Comparison of ENCODE assay signal across 1 cellular context in the genomic region with DNA sequence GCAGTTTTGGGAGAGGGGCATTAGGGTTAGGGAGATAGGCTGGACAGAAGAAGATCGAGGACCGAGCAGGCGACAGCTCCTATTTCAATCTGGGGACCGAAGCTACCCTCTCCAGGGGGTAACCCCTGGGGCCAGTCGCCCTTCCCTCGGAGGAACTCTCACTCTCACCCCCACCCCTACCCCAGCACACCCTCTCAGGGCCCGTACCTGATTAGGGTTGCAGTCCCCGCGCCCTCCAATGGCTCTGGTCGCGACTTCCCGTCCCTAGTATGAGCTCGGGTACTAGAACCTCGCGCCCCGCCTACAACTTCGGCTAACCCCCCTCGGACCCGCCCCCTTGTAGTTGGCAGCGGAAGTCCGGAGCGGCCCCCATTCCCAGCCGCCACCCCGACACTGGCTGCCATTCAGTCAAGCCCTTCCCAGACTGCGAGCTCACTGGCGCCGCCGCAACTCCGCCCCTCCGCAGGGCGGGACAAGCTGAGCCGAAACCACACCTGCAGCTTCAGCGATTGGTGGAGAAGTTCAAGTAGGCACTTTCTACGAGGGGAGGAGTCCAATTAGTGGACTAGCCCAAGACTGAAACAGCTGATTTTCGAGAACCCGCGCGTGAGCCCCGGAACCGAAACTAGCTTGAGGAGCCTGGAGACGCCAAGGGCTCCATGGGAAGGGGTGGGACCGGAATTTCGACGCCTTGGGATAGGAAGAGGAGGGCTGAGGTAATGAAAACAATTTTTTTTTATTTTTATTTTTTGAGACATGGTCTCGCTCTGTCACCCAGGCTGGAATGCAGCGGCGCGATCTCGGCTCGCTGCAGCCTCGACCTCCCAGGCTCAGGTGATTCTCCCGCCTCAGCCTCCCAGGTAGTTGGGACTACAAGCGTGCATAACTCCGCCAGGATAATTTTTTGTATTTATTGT.
TF ChIP-seq lines count a peak whose summit lies in the region.

STAT2 (minus strand) TSS at position 257 of the 917 bp plus-strand sequence. CDS start 3,536 bp downstream, outside the sequence.

TF ChIP-seq in SK-N-SH, 30 proteins besides CTCF, POLR2A, EP300 and RAD21 (continued from another document):
- TF ChIP-seq, protein P1, sequence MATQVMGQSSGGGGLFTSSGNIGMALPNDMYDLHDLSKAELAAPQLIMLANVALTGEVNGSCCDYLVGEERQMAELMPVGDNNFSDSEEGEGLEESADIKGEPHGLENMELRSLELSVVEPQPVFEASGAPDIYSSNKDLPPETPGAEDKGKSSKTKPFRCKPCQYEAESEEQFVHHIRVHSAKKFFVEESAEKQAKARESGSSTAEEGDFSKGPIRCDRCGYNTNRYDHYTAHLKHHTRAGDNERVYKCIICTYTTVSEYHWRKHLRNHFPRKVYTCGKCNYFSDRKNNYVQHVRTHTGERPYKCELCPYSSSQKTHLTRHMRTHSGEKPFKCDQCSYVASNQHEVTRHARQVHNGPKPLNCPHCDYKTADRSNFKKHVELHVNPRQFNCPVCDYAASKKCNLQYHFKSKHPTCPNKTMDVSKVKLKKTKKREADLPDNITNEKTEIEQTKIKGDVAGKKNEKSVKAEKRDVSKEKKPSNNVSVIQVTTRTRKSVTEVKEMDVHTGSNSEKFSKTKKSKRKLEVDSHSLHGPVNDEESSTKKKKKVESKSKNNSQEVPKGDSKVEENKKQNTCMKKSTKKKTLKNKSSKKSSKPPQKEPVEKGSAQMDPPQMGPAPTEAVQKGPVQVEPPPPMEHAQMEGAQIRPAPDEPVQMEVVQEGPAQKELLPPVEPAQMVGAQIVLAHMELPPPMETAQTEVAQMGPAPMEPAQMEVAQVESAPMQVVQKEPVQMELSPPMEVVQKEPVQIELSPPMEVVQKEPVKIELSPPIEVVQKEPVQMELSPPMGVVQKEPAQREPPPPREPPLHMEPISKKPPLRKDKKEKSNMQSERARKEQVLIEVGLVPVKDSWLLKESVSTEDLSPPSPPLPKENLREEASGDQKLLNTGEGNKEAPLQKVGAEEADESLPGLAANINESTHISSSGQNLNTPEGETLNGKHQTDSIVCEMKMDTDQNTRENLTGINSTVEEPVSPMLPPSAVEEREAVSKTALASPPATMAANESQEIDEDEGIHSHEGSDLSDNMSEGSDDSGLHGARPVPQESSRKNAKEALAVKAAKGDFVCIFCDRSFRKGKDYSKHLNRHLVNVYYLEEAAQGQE (IDR thresholded peaks at IDR 0.05; ENCODE audit: low read depth, low read length) = no peak
- peak; percentile 28; the same call in 1 of the 2 replicates for TF ChIP-seq YY1 (IDR thresholded peaks at IDR 0.05; ENCODE audit: low read depth)
- TF ChIP-seq SIN3A (IDR thresholded peaks at IDR 0.05; ENCODE audit: borderline replicate concordance, low read depth, low read length) = peak; percentile 86; the same call in 1 of the 2 replicates
- TF ChIP-seq MEF2A (IDR thresholded peaks at IDR 0.05; ENCODE audit: borderline replicate concordance, low read depth) = no peak
- TF ChIP-seq NRF1 (IDR thresholded peaks at IDR 0.05; ENCODE audit: low read depth, low read length) = peak; percentile 59
- no peak for TF ChIP-seq FOSL2 (IDR thresholded peaks at IDR 0.05; ENCODE audit: borderline replicate concordance, low read depth)
- TF ChIP-seq, protein P2, sequence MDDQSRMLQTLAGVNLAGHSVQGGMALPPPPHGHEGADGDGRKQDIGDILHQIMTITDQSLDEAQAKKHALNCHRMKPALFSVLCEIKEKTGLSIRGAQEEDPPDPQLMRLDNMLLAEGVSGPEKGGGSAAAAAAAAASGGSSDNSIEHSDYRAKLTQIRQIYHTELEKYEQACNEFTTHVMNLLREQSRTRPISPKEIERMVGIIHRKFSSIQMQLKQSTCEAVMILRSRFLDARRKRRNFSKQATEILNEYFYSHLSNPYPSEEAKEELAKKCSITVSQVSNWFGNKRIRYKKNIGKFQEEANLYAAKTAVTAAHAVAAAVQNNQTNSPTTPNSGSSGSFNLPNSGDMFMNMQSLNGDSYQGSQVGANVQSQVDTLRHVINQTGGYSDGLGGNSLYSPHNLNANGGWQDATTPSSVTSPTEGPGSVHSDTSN (IDR thresholded peaks at IDR 0.05) = peak; percentile 95
- TF ChIP-seq ELF1 (IDR thresholded peaks at IDR 0.05) = peak; percentile 70
- TF ChIP-seq, protein P3, sequence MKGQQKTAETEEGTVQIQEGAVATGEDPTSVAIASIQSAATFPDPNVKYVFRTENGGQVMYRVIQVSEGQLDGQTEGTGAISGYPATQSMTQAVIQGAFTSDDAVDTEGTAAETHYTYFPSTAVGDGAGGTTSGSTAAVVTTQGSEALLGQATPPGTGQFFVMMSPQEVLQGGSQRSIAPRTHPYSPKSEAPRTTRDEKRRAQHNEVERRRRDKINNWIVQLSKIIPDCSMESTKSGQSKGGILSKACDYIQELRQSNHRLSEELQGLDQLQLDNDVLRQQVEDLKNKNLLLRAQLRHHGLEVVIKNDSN (IDR thresholded peaks at IDR 0.05; ENCODE audit: borderline replicate concordance, low read depth) = peak; percentile 51; the same call in 1 of the 2 replicates
- TF ChIP-seq EZH2phosphoT487 (IDR thresholded peaks at IDR 0.05; ENCODE audit: borderline replicate concordance, low read depth) = no peak
- TF ChIP-seq RCOR1 (IDR thresholded peaks at IDR 0.05; ENCODE audit: low read length) = peak; percentile 48
- TF ChIP-seq, protein P4, sequence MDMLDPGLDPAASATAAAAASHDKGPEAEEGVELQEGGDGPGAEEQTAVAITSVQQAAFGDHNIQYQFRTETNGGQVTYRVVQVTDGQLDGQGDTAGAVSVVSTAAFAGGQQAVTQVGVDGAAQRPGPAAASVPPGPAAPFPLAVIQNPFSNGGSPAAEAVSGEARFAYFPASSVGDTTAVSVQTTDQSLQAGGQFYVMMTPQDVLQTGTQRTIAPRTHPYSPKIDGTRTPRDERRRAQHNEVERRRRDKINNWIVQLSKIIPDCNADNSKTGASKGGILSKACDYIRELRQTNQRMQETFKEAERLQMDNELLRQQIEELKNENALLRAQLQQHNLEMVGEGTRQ (IDR thresholded peaks at IDR 0.05; ENCODE audit: borderline replicate concordance, low read depth, low read length) = no peak
- no peak; the same call in 1 of the 2 replicates for TF ChIP-seq FOXM1 (IDR thresholded peaks at IDR 0.05; ENCODE audit: low read depth)
- TF ChIP-seq SMC3 (IDR thresholded peaks at IDR 0.05; ENCODE audit: low read depth, low read length) = no peak
- no peak for TF ChIP-seq TCF12 (IDR thresholded peaks at IDR 0.05)
- TF ChIP-seq NFIC (IDR thresholded peaks at IDR 0.05; ENCODE audit: borderline replicate concordance) = no peak
- TF ChIP-seq RFX5 (IDR thresholded peaks at IDR 0.05; ENCODE audit: low read length) = peak; percentile 80; the same call in 1 of the 2 replicates
- TF ChIP-seq TEAD4 (IDR thresholded peaks at IDR 0.05; ENCODE audit: borderline replicate concordance, insufficient read depth) = no peak
- TF ChIP-seq, protein P5, sequence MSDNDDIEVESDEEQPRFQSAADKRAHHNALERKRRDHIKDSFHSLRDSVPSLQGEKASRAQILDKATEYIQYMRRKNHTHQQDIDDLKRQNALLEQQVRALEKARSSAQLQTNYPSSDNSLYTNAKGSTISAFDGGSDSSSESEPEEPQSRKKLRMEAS (IDR thresholded peaks at IDR 0.05; ENCODE audit: low read depth) = peak; percentile 93
- TF ChIP-seq POLR2AphosphoS5 (IDR thresholded peaks at IDR 0.05; ENCODE audit: low read depth, low read length) = peak; percentile 75
- TF ChIP-seq GATA2 (CRISPR knock-in tag; IDR thresholded peaks at IDR 0.05) = no peak
TF ChIP-seq in SK-N-SH: peak in this region for 15.
